ENCODE assay signal across 14 cellular contexts in genomic region chr3:102537122-102537521, GRCh38.
"Had no signal": no experiment of that assay in that cellular context is flagged by ENCODE, and none has a peak within 500 bp of the region (broad histone marks: within the 10 kb centered on the region; RNA-seq: fewer than 3 reads in every experiment).

No MANE protein-coding gene starts in this region.

- H3K36me3 ChIP-seq: heart left ventricle, sigmoid colon, stomach, thoracic aorta, transverse colon had no signal

- DNase-seq: cortex of kidney; dorsolateral prefrontal cortex; effector CD8-positive, alpha-beta T cell; heart left ventricle; left colon; posterior cingulate gyrus; sigmoid colon; stimulated activated CD4-positive, alpha-beta T cell treated with anti-CD3 and anti-CD28 coated beads, Interleukin-2, amount 100 ng/mL, for 24 hours; stimulated activated CD4-positive, alpha-beta T cell treated with anti-CD3 and anti-CD28 coated beads, Interleukin-4, amount 100 ng/mL, for 4 hours; stomach; substantia nigra; transverse colon had no signal

- H3K27me3 ChIP-seq: sigmoid colon, stomach, transverse colon had no signal

- H3K9me3 ChIP-seq: heart left ventricle, sigmoid colon, stomach, thoracic aorta, transverse colon had no signal

- H3K27ac ChIP-seq: dorsolateral prefrontal cortex, heart left ventricle, sigmoid colon, skin epidermis, stomach, thoracic aorta, transverse colon had no signal

- H3K4me3 ChIP-seq: heart left ventricle, sigmoid colon, skin epidermis, stomach, thoracic aorta, transverse colon had no signal

- ATAC-seq: heart left ventricle had no signal

- H3K4me1 ChIP-seq: sigmoid colon, transverse colon had no signal
